ENCODE assay signal across 23 cellular contexts in genomic region chr2:218736535-218736934, GRCh38. TPM values are rescaled to one million over a fixed set of nuclear protein-coding genes. Genes with fewer than 3 reads are reported as not detected.
"Had no signal": no experiment of that assay in that cellular context is flagged by ENCODE, and none has a peak within 500 bp of the region (broad histone marks: within the 10 kb centered on the region; RNA-seq: fewer than 3 reads in every experiment).

No MANE protein-coding gene starts in this region.

- H3K4me3 ChIP-seq: dorsolateral prefrontal cortex, esophagus muscularis mucosa, pancreas, smooth muscle cell, tibial nerve, upper lobe of right lung, vagina had no signal

- DNase-seq: cortex of kidney; dorsolateral prefrontal cortex; effector CD8-positive, alpha-beta T cell; foreskin fibroblast; immature natural killer cell; kidney; left cardiac atrium; naive thymus-derived CD4-positive, alpha-beta T cell; nucleus accumbens; pancreas; right cardiac atrium; stimulated activated CD4-positive, alpha-beta T cell treated with anti-CD3 and anti-CD28 coated beads, Interleukin-2, amount 100 ng/mL, for 48 hours; stimulated activated CD8-positive, alpha-beta memory T cell treated with anti-CD3 and anti-CD28 coated beads, Interleukin-4, amount 100 ng/mL, for 48 hours; stimulated activated naive CD8-positive, alpha-beta T cell treated with anti-CD3 and anti-CD28 coated beads, Interleukin-15, Interleukin-2, amounts not matched to agents 100 U/mL and 50 U/mL, for 24 hours; upper lobe of right lung had no signal

- H3K4me2 ChIP-seq: smooth muscle cell had no signal

- H3K4me3 Mint-ChIP-seq: immature natural killer cell; naive thymus-derived CD4-positive, alpha-beta T cell; stimulated activated effector memory CD8-positive, alpha-beta T cell treated with anti-CD3 and anti-CD28 coated beads, Interleukin-12 subunit alpha, Interleukin-12 subunit beta, amount 100 ng/mL, for 72 hours had no signal

- H3K27me3 Mint-ChIP-seq: naive thymus-derived CD4-positive, alpha-beta T cell; progenitor cell of endocrine pancreas had no signal

- H3K27ac Mint-ChIP-seq: naive thymus-derived CD4-positive, alpha-beta T cell; progenitor cell of endocrine pancreas; stimulated activated effector memory CD8-positive, alpha-beta T cell treated with anti-CD3 and anti-CD28 coated beads, Interleukin-12 subunit alpha, Interleukin-12 subunit beta, amount 100 ng/mL, for 72 hours had no signal

- H3K9me3 ChIP-seq: esophagus muscularis mucosa, pancreas, tibial nerve, upper lobe of right lung, vagina had no signal

- H3K27me3 ChIP-seq: dorsolateral prefrontal cortex, esophagus muscularis mucosa, pancreas, tibial nerve, upper lobe of right lung, vagina had no signal

- ATAC-seq: left cardiac atrium; naive thymus-derived CD4-positive, alpha-beta T cell; pancreas; right cardiac atrium; stimulated activated effector memory CD8-positive, alpha-beta T cell treated with anti-CD3 and anti-CD28 coated beads, Interleukin-12 subunit alpha, Interleukin-12 subunit beta, amount 100 ng/mL, for 72 hours; stimulated activated naive CD8-positive, alpha-beta T cell treated with anti-CD3 and anti-CD28 coated beads, Interleukin-15, Interleukin-2, amounts not matched to agents 100 U/mL and 50 U/mL, for 24 hours; upper lobe of right lung had no signal

- FAIRE-seq: kidney, pancreas had no signal

- H3K9me3 Mint-ChIP-seq: immature natural killer cell; stimulated activated effector memory CD8-positive, alpha-beta T cell treated with anti-CD3 and anti-CD28 coated beads, Interleukin-12 subunit alpha, Interleukin-12 subunit beta, amount 100 ng/mL, for 72 hours had no signal

- H3K27ac ChIP-seq: epithelial cell of prostate, esophagus muscularis mucosa, pancreas, upper lobe of right lung, vagina had no signal

- H3K4me1 ChIP-seq: pancreas had no signal

RNA-seq across cellular contexts. Expression of gene CYP27A1, which starts 45.4 kb away (rescaled TPM):
- polyA plus RNA-seq: neural cell had no signal
